29 cellular contexts compared by ENCODE assay signal in the genomic region with DNA sequence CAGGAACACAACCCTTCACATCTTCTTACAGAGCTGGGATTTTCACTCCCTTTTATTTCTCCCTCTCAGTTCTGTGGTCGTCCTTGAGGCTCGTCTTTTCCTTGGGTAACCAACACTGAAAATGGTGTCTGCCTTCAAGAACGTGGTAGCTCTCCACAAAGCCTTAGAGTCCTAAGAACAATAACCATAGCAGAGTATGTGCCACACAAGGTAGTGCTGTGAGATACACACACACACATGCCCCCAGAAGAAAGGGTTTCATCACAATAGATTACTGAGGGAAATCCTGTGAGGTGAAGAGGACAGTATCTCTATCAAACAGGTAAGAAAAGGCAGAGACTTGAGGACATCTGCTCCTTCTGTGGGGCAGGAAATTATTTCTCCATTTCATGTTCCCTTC.
"Had no signal": no experiment of that assay in that cellular context is flagged by ENCODE, and none has a peak within 500 bp of the region (broad histone marks: within the 10 kb centered on the region; RNA-seq: fewer than 3 reads in every experiment).

No MANE protein-coding gene starts in this region.

- H3K36me3 ChIP-seq: ascending aorta, breast epithelium, colonic mucosa, esophagus squamous epithelium, gastroesophageal sphincter, heart right ventricle had no signal

- H3K9me3 ChIP-seq: ascending aorta, breast epithelium, colonic mucosa, esophagus squamous epithelium, gastroesophageal sphincter had no signal

- H3K4me3 ChIP-seq: ascending aorta, breast epithelium, cardiac muscle cell, colonic mucosa, esophagus squamous epithelium, gastroesophageal sphincter, heart right ventricle had no signal

- H3K27me3 ChIP-seq: breast epithelium, cardiac muscle cell, colonic mucosa, esophagus squamous epithelium, gastroesophageal sphincter, heart right ventricle had no signal

- DNase-seq: activated CD4-positive, alpha-beta memory T cell treated with anti-CD3 and anti-CD28 coated beads for 36 hours; activated CD4-positive, alpha-beta T cell treated with anti-CD3 and anti-CD28 coated beads for 36 hours; activated CD4-positive, alpha-beta T cell treated with anti-CD3 and anti-CD28 coated beads, Interleukin-2, amount 10 ng/mL, durations not matched to agents 24 days and 14 days; activated CD4-positive, CD25-positive, alpha-beta regulatory T cell; activated CD4-positive, CD25-positive, alpha-beta regulatory T cell treated with anti-CD3 and anti-CD28 coated beads, Interleukin-2, amount 50 U/mL, for 72 hours; activated CD8-positive, alpha-beta memory T cell treated with anti-CD3 and anti-CD28 coated beads, Interleukin-2, amount 10 ng/mL, durations not matched to agents 7 days and 5 days; activated CD8-positive, alpha-beta memory T cell treated with anti-CD3 and anti-CD28 coated beads, Interleukin-2, amount 50 U/mL, for 4 hours; activated CD8-positive, alpha-beta T cell treated with anti-CD3 and anti-CD28 coated beads, Interleukin-2, amount 10 ng/mL, durations not matched to agents 7 days and 5 days; activated gamma-delta T cell; activated naive CD4-positive, alpha-beta T cell; activated naive CD4-positive, alpha-beta T cell treated with anti-CD3 and anti-CD28 coated beads, Interleukin-2, amount 10 ng/mL, durations not matched to agents 7 days and 5 days; activated naive CD8-positive, alpha-beta T cell treated with anti-CD3 and anti-CD28 coated beads, Interleukin-2, amount 10 ng/mL, durations not matched to agents 7 days and 5 days; activated T-cell treated with anti-CD3 and anti-CD28 coated beads, Interleukin-2, amount 50 U/mL, for 1 hour; activated T-cell treated with anti-CD3 and anti-CD28 coated beads, Interleukin-2, amount 50 U/mL, for 48 hours; central memory CD4-positive, alpha-beta T cell; cerebellar nuclear complex; colonic mucosa; effector CD8-positive, alpha-beta T cell; esophagus squamous epithelium; foreskin melanocyte; heart right ventricle had no signal

- H3K4me3 Mint-ChIP-seq: activated CD4-positive, alpha-beta memory T cell treated with anti-CD3 and anti-CD28 coated beads for 36 hours; activated CD4-positive, alpha-beta T cell treated with anti-CD3 and anti-CD28 coated beads for 36 hours; activated CD4-positive, alpha-beta T cell treated with anti-CD3 and anti-CD28 coated beads, Interleukin-2, amount 10 ng/mL, durations not matched to agents 24 days and 14 days; activated CD8-positive, alpha-beta memory T cell treated with anti-CD3 and anti-CD28 coated beads, Interleukin-2, amount 10 ng/mL, durations not matched to agents 7 days and 5 days; activated CD8-positive, alpha-beta T cell treated with anti-CD3 and anti-CD28 coated beads, Interleukin-2, amount 10 ng/mL, durations not matched to agents 7 days and 5 days; activated naive CD4-positive, alpha-beta T cell treated with anti-CD3 and anti-CD28 coated beads, Interleukin-2, amount 10 ng/mL, durations not matched to agents 7 days and 5 days; activated naive CD8-positive, alpha-beta T cell treated with anti-CD3 and anti-CD28 coated beads, Interleukin-2, amount 10 ng/mL, durations not matched to agents 7 days and 5 days; activated T-helper 1 cell treated with anti-CD3 and anti-CD28 coated beads, Interleukin-12 subunit alpha, Interleukin-12 subunit beta, Interleukin-2, Interleukin-4 antibody, amounts not matched to agents 30 ng/mL and 10 ng/mL and 1 ng/mL, durations not matched to agents 14 hours and 24 hours and 36 hours; brain had no signal

- H3K36me3 Mint-ChIP-seq: activated CD4-positive, alpha-beta memory T cell treated with anti-CD3 and anti-CD28 coated beads for 36 hours; activated CD8-positive, alpha-beta memory T cell treated with anti-CD3 and anti-CD28 coated beads, Interleukin-2, amount 10 ng/mL, durations not matched to agents 7 days and 5 days; activated naive CD4-positive, alpha-beta T cell treated with anti-CD3 and anti-CD28 coated beads, Interleukin-2, amount 10 ng/mL, durations not matched to agents 7 days and 5 days; activated naive CD8-positive, alpha-beta T cell treated with anti-CD3 and anti-CD28 coated beads, Interleukin-2, amount 10 ng/mL, durations not matched to agents 7 days and 5 days had no signal

- H3K27ac ChIP-seq: ascending aorta, breast epithelium, cardiac muscle cell, colonic mucosa, epithelial cell of prostate, esophagus squamous epithelium, gastroesophageal sphincter, heart right ventricle had no signal

- H3K27ac Mint-ChIP-seq: activated CD4-positive, alpha-beta memory T cell treated with anti-CD3 and anti-CD28 coated beads for 36 hours; activated CD4-positive, alpha-beta T cell treated with anti-CD3 and anti-CD28 coated beads for 36 hours; activated CD4-positive, alpha-beta T cell treated with anti-CD3 and anti-CD28 coated beads, Interleukin-2, amount 10 ng/mL, durations not matched to agents 24 days and 14 days; activated CD8-positive, alpha-beta memory T cell treated with anti-CD3 and anti-CD28 coated beads, Interleukin-2, amount 10 ng/mL, durations not matched to agents 7 days and 5 days; activated CD8-positive, alpha-beta T cell treated with anti-CD3 and anti-CD28 coated beads, Interleukin-2, amount 10 ng/mL, durations not matched to agents 7 days and 5 days; activated naive CD4-positive, alpha-beta T cell treated with anti-CD3 and anti-CD28 coated beads, Interleukin-2, amount 50 U/mL, for 72 hours; activated naive CD8-positive, alpha-beta T cell treated with anti-CD3 and anti-CD28 coated beads, Interleukin-2, amount 10 ng/mL, durations not matched to agents 7 days and 5 days; activated T-helper 1 cell treated with anti-CD3 and anti-CD28 coated beads, Interleukin-12 subunit alpha, Interleukin-12 subunit beta, Interleukin-2, Interleukin-4 antibody, amounts not matched to agents 30 ng/mL and 10 ng/mL and 1 ng/mL, durations not matched to agents 14 hours and 24 hours and 36 hours had no signal

- H3K27me3 Mint-ChIP-seq: activated CD4-positive, alpha-beta T cell treated with anti-CD3 and anti-CD28 coated beads, Interleukin-2, amount 10 ng/mL, durations not matched to agents 24 days and 14 days; activated CD8-positive, alpha-beta memory T cell treated with anti-CD3 and anti-CD28 coated beads, Interleukin-2, amount 10 ng/mL, durations not matched to agents 7 days and 5 days; activated naive CD4-positive, alpha-beta T cell treated with anti-CD3 and anti-CD28 coated beads, Interleukin-2, amount 10 ng/mL, durations not matched to agents 7 days and 5 days; brain had no signal

- ATAC-seq: activated CD4-positive, alpha-beta T cell treated with anti-CD3 and anti-CD28 coated beads for 36 hours; activated CD8-positive, alpha-beta memory T cell treated with anti-CD3 and anti-CD28 coated beads, Interleukin-2, amount 10 ng/mL, durations not matched to agents 7 days and 5 days; activated CD8-positive, alpha-beta T cell treated with anti-CD3 and anti-CD28 coated beads, Interleukin-2, amount 10 ng/mL, durations not matched to agents 7 days and 5 days; activated naive CD4-positive, alpha-beta T cell treated with anti-CD3 and anti-CD28 coated beads, Interleukin-2, amount 50 U/mL, for 72 hours; gastroesophageal sphincter; heart right ventricle had no signal

- H3K4me1 ChIP-seq: ascending aorta, breast epithelium, colonic mucosa, esophagus squamous epithelium, gastroesophageal sphincter, heart right ventricle had no signal

- H3K4me1 Mint-ChIP-seq: activated CD4-positive, alpha-beta T cell treated with anti-CD3 and anti-CD28 coated beads for 36 hours; activated CD4-positive, alpha-beta T cell treated with anti-CD3 and anti-CD28 coated beads, Interleukin-2, amount 10 ng/mL, durations not matched to agents 24 days and 14 days; activated CD8-positive, alpha-beta memory T cell treated with anti-CD3 and anti-CD28 coated beads, Interleukin-2, amount 10 ng/mL, durations not matched to agents 7 days and 5 days; activated naive CD8-positive, alpha-beta T cell treated with anti-CD3 and anti-CD28 coated beads, Interleukin-2, amount 10 ng/mL, durations not matched to agents 7 days and 5 days had no signal
